In genomic region chrX:101206471-101206870, GRCh38 we compare ENCODE assay signal across 8 cellular contexts. TPM values are rescaled to one million over a fixed set of nuclear protein-coding genes. Genes with fewer than 3 reads are reported as not detected.
A peak's percentile ranks its signal among the peaks of the same experiment; 100 is the strongest.
DNase-seq lines count a peak whose midpoint lies in the region; ATAC-seq, FAIRE-seq and TF ChIP-seq lines count a peak whose summit lies in the region.

No MANE protein-coding gene starts in this region.

- intact Hi-C loops in ovary (cut with DNase I), result no loop called here

- FAIRE-seq in GM12892 (lab: Jason Lieb, UNC), result peak; percentile 24

- DNase-seq in AML-193 (lab: John Stamatoyannopoulos, UW) (peak; percentile 5 to 23), GM12892 (ENCODE audit: insufficient read length) (no peak), NCI-H446 treated with DMSO at 0.1 percent for 48 hours (lab: John Stamatoyannopoulos, UW) (peak; percentile 1), cerebellar cortex (ENCODE audit: low spot score) (peak; percentile 5), retinal pigment epithelial cell (ENCODE audit: low read depth) (no peak), SHP77 treated with DMSO at 0.1 percent for 48 hours (lab: John Stamatoyannopoulos, UW) (no peak), ovary (no peak)

- H3K4me1 ChIP-seq in ovary (ENCODE audit: insufficient read depth), result no peaks in the 10 kb centered on the region

- 41 to 48% (median 46%) methylated on average over 3 of the region's 3 CpGs for WGBS in ovary, 3 donors

- H3K36me3 ChIP-seq in ovary, result no peaks in the 10 kb centered on the region

- H3K4me3 ChIP-seq in retinal pigment epithelial cell (ENCODE audit: low read length) (no peak overlapping the region), ovary (no peak overlapping the region)

- no peak overlapping the region for H3K27ac ChIP-seq in ovary

- ATAC-seq in HG02798 (IDR thresholded peaks at IDR 0.05; ENCODE audit: poor library complexity, unreplicated experiment), result peak; percentile 81

- no peaks in the 10 kb centered on the region for H3K9me3 ChIP-seq in ovary

- no peaks in the 10 kb centered on the region for H3K27me3 ChIP-seq in ovary

- no peak for TF ChIP-seq EP300 in ovary (IDR thresholded peaks at IDR 0.05)

- TF ChIP-seq CTCF in retinal pigment epithelial cell (conservative IDR thresholded peaks at IDR 0.05; ENCODE audit: low read depth, low read length) (peak; percentile 45), ovary (IDR thresholded peaks at IDR 0.05) (no peak)

- no peak for TF ChIP-seq POLR2A in GM12892 (IDR thresholded peaks at IDR 0.05; ENCODE audit: low read depth, low read length)
- TF ChIP-seq POLR2A in ovary (IDR thresholded peaks at IDR 0.05), result no peak

RNA-seq across cellular contexts. Expression of gene DRP2, which starts 13.1 kb away (rescaled TPM):
- polyA plus RNA-seq in GM12892 (2012; ENCODE audit: missing spikeins), result 0.11 TPM
- 1 to 10 TPM in 2 of 7 donors, under 1 TPM in 5; 0.34 to 2.4 (median 0.60) TPM for total RNA-seq in ovary
- 1 to 10 TPM in 1 of 2 donors, under 1 TPM in 1; 0.93 to 1.5 TPM for polyA plus RNA-seq in ovary

Comparison
In these comparisons a context has a peak if more than half of its experiments do, and no peak if none do; other contexts are left out.
1. DNase-seq: peak in AML-193 (2 of 2), NCI-H446 treated with DMSO at 0.1 percent for 48 hours (single experiment) and cerebellar cortex (single experiment); none in GM12892 (single experiment), retinal pigment epithelial cell (single experiment), SHP77 treated with DMSO at 0.1 percent for 48 hours (single experiment) and ovary (0 of 5).